Comparison of ENCODE assay signal across 10 cellular contexts in the genomic region with DNA sequence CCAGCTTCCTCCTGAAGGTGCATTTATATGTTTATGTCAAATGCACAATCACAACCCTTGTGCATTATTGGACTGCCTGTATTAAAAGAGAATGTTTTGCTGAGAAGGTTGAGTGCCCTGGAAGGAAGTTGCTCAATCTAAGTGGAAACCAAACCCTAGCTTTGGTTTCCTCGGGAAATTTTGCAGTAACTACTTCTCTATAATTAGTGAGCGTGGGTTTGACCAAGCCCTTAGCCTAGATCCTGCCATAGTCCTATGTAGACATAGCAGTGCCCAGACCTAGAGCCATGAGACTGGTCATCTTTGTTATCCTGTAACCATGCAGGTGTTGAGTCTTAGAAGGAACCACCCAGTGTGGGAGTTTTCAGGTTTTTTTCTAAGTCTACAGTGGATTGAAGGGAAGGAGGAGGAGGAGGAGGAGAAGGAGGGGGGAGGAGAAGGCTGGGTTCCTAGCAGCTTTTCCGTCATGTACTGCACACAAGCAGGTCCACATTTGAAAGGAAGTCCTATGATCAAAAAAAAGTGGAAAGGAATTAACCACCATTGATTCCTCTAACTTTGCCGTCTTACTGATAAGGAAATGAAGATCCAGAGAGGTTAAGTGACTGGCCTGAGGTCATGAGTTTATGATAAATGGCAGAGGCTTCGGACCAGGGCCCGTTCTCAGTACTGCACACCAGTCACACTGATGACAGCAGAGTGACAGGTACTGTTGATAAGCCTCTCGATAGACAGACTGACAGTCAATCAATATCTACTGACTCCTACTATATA.
DNase-seq lines count a peak whose midpoint lies in the region; ATAC-seq and TF ChIP-seq lines count a peak whose summit lies in the region.
"Had no signal": no experiment of that assay in that cellular context is flagged by ENCODE, and none has a peak within 500 bp of the region (broad histone marks: within the 10 kb centered on the region; RNA-seq: fewer than 3 reads in every experiment).

No MANE protein-coding gene starts in this region.

- H3K27ac Mint-ChIP-seq in activated naive CD4-positive, alpha-beta T cell treated with anti-CD3 and anti-CD28 coated beads, Interleukin-2, amount 50 U/mL, for 72 hours = peak overlapping the region in 1 of 2 donors; percentile 24
- H3K27ac Mint-ChIP-seq: brain had no signal

- H3K4me3 ChIP-seq in choroid plexus epithelial cell (ENCODE audit: low read depth, low read length) = no peak overlapping the region
- H3K4me3 ChIP-seq in spleen = peak overlapping the region in 1 of 8 donors; percentile 27

- H3K36me3 Mint-ChIP-seq in activated naive CD4-positive, alpha-beta T cell treated with anti-CD3 and anti-CD28 coated beads, Interleukin-2, amount 50 U/mL, for 72 hours = peaks cover 0 to 5% of the 10 kb centered on the region in 2 donors
- H3K36me3 Mint-ChIP-seq: brain had no signal

- TF ChIP-seq CTCF in choroid plexus epithelial cell (conservative IDR thresholded peaks at IDR 0.05; ENCODE audit: low read depth, low read length) (no peak), spleen (IDR thresholded peaks at IDR 0.05 in 8 of 11, conservative IDR thresholded peaks at IDR 0.05 in 3 of 11) (no peak)

- H3K9me3 Mint-ChIP-seq in activated naive CD4-positive, alpha-beta T cell treated with anti-CD3 and anti-CD28 coated beads, Interleukin-2, amount 50 U/mL, for 72 hours = peaks cover 0 to 13% of the 10 kb centered on the region in 2 donors
- H3K9me3 Mint-ChIP-seq: brain had no signal

- TF ChIP-seq POLR2A in spleen (IDR thresholded peaks at IDR 0.05) = no peak

- H3K9me3 ChIP-seq in spleen = no peaks in the 10 kb centered on the region

- H3K27ac ChIP-seq in spleen (peak overlapping the region; percentile 62 to 93 (median 84)), substantia nigra (ENCODE audit: low read depth, low read length, poor library complexity, severe bottlenecking) (no peak overlapping the region)

- peak; percentile 56 for ATAC-seq in GM21515 (IDR thresholded peaks at IDR 0.05; ENCODE audit: unreplicated experiment)
- ATAC-seq in activated naive CD4-positive, alpha-beta T cell treated with anti-CD3 and anti-CD28 coated beads, Interleukin-2, amount 50 U/mL, for 72 hours = no peak

- H3K36me3 ChIP-seq in spleen = no peaks in the 10 kb centered on the region

- H3K27me3 ChIP-seq in spleen (replicated peaks in 1 of 7) = no peaks in the 10 kb centered on the region

- DNase-seq in KG1 (lab: John Stamatoyannopoulos, UW) (peak; percentile 51), choroid plexus epithelial cell (ENCODE audit: low read depth) (peak; percentile 50), spleen (no peak), substantia nigra (lab: John Stamatoyannopoulos, UW) (no peak), posterior cingulate gyrus (no peak), NCI-H146 treated with DMSO at 0.1 percent for 48 hours (lab: John Stamatoyannopoulos, UW; ENCODE audit: unreplicated experiment) (no peak)
- no peak for DNase-seq in activated naive CD4-positive, alpha-beta T cell treated with anti-CD3 and anti-CD28 coated beads, Interleukin-2, amount 50 U/mL, for 72 hours (ENCODE audit: low spot score in 2 of 2)
- DNase-seq: islet precursor cell had no signal

- intact Hi-C loops in spleen (cut with DNase I; ENCODE audit: low total_unique reads) (loop anchor here (10.0 kb wide), 1 partner anchor 54 kb away; no protein-coding TSS in a partner anchor), posterior cingulate gyrus (cut with DNase I) (no loop called here)

- 18 to 28% (median 25%) methylated on average over 7 of the region's 7 CpGs for WGBS in spleen, 5 donors

- peaks cover 28 to 99% (median 85%) of the 10 kb centered on the region in 6 donors for H3K4me1 ChIP-seq in spleen

Comparison
In these comparisons a context has a peak if more than half of its experiments do, and no peak if none do; other contexts are left out.
1. DNase-seq: peak in KG1 (single experiment) and choroid plexus epithelial cell (single experiment); none in spleen (single experiment), substantia nigra (0 of 49), activated naive CD4-positive, alpha-beta T cell treated with anti-CD3 and anti-CD28 coated beads, Interleukin-2, amount 50 U/mL, for 72 hours (0 of 2), posterior cingulate gyrus (0 of 10) and NCI-H146 treated with DMSO at 0.1 percent for 48 hours (single experiment).